9 cellular contexts compared by ENCODE assay signal in the genomic region with DNA sequence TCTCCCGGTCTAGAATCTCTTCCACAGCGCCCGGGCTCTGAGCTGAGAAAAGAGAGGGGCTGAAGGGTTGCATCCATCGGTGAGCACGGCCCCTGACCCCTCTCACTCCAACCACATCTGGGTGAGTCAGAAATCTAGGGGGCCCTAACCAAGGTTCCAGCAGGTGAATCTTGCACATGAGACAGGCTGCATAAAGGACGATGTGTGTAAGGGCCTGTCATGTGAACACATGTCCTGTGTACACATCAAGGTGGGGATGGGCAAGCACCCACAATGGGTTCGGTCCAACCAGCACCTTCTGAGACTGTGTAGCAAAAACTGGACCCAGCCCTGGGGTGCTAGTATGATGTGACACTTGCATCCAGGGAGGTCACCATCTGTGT. TPM values are rescaled to one million over a fixed set of nuclear protein-coding genes. Genes with fewer than 3 reads are reported as not detected.
DNase-seq lines count a peak whose midpoint lies in the region; ATAC-seq and TF ChIP-seq lines count a peak whose summit lies in the region.
"Had no signal": no experiment of that assay in that cellular context is flagged by ENCODE, and none has a peak within 500 bp of the region (broad histone marks: within the 10 kb centered on the region; RNA-seq: fewer than 3 reads in every experiment).

No MANE protein-coding gene starts in this region.

- POLR2A ChIA-PET in activated CD4-positive, alpha-beta T cell treated with anti-CD3 and anti-CD28 coated beads for 36 hours (lab: Charles Lee), result no interaction called here

- H3K9me3 Mint-ChIP-seq in activated CD4-positive, alpha-beta T cell treated with anti-CD3 and anti-CD28 coated beads for 36 hours (ENCODE audit: low read depth), result no peaks in the 10 kb centered on the region

- TF ChIP-seq CTCF in astrocyte of the cerebellum (IDR thresholded peaks at IDR 0.05; ENCODE audit: low read depth, low read length, missing control alignments) (no peak), right lobe of liver (IDR thresholded peaks at IDR 0.05) (no peak), tibial artery (IDR thresholded peaks at IDR 0.05) (no peak)

- H3K36me3 Mint-ChIP-seq in activated CD4-positive, alpha-beta T cell treated with anti-CD3 and anti-CD28 coated beads for 36 hours (ENCODE audit: low read depth), result peaks cover 66% of the 10 kb centered on the region

- H3K36me3 ChIP-seq in right lobe of liver (peaks cover 0 to 31% (median 4%) of the 10 kb centered on the region in 4 donors), tibial artery (peaks cover 27 to 66% (median 41%) of the 10 kb centered on the region in 3 donors)

- H3K27me3 ChIP-seq in right lobe of liver (no peaks in the 10 kb centered on the region), tibial artery (no peaks in the 10 kb centered on the region)

- H3K27ac ChIP-seq in right lobe of liver (no peak overlapping the region), tibial artery (peak overlapping the region; percentile 96 to 97)

- no peaks in the 10 kb centered on the region for H3K9me3 ChIP-seq in right lobe of liver
- H3K9me3 ChIP-seq in tibial artery, result no peaks in the 10 kb centered on the region

- peak overlapping the region; percentile 94 for H3K4me3 Mint-ChIP-seq in activated CD4-positive, alpha-beta T cell treated with anti-CD3 and anti-CD28 coated beads for 36 hours

- WGBS in right lobe of liver (ENCODE audit: insufficient coverage, low coverage, low lambda C conversion rate, missing lambda C conversion rate), result 48% methylated on average over 4 of the region's 7 CpGs

- CTCF ChIA-PET in activated CD4-positive, alpha-beta T cell treated with anti-CD3 and anti-CD28 coated beads for 36 hours (lab: Charles Lee), result interaction anchor here (0.7 to 2.4 kb wide), 5 partner anchors 38 to 243 kb away, joined by 3 to 10 read pairs (median 6); partner anchors contain the start of genes PTDSS2 and SIGIRR

- peak; percentile 6 for DNase-seq in activated CD4-positive, alpha-beta T cell treated with anti-CD3 and anti-CD28 coated beads for 36 hours
- DNase-seq in activated CD4-positive, alpha-beta T cell treated with anti-CD3 and anti-CD28 coated beads for 48 hours, result no peak
- DNase-seq in astrocyte of the cerebellum (ENCODE audit: low read depth), result no peak
- DNase-seq in right lobe of liver, result peak in 1 of 3 donors; percentile 45
- no peak for DNase-seq in tibial artery
- no peak for DNase-seq in occipital lobe (lab: John Stamatoyannopoulos, UW)
- DNase-seq in SIG-M5 treated with dmso at 0.1 percent for 504 hours (lab: John Stamatoyannopoulos, UW; ENCODE audit: unreplicated experiment), result no peak
- DNase-seq in SHP77 treated with DMSO at 0.1 percent for 48 hours (lab: John Stamatoyannopoulos, UW), result no peak
- DNase-seq: stimulated activated CD4-positive, alpha-beta T cell treated with anti-CD3 and anti-CD28 coated beads, Interleukin-4, amount 100 ng/mL, for 1 hour had no signal

- no peaks in the 10 kb centered on the region for H3K27me3 Mint-ChIP-seq in activated CD4-positive, alpha-beta T cell treated with anti-CD3 and anti-CD28 coated beads for 36 hours

- peaks cover 64% of the 10 kb centered on the region for H3K4me1 Mint-ChIP-seq in activated CD4-positive, alpha-beta T cell treated with anti-CD3 and anti-CD28 coated beads for 36 hours

- peaks cover 0 to 25% (median 13%) of the 10 kb centered on the region in 4 donors for H3K4me1 ChIP-seq in right lobe of liver
- peaks cover 12 to 55% (median 51%) of the 10 kb centered on the region in 4 donors for H3K4me1 ChIP-seq in tibial artery

- in situ Hi-C loops in astrocyte of the cerebellum (cut with HindIII; ENCODE audit: low sequenced_read_pairs), result no loop called here

- peak overlapping the region; percentile 99 for H3K27ac Mint-ChIP-seq in activated CD4-positive, alpha-beta T cell treated with anti-CD3 and anti-CD28 coated beads for 36 hours

- TF ChIP-seq POLR2A in right lobe of liver (IDR thresholded peaks at IDR 0.05), result no peak

- ATAC-seq in activated CD4-positive, alpha-beta T cell treated with anti-CD3 and anti-CD28 coated beads for 36 hours, result no peak
- no peak for ATAC-seq in right lobe of liver

- peak overlapping the region; percentile 94 for H3K4me3 ChIP-seq in astrocyte of the cerebellum (ENCODE audit: low read depth, low read length)
- peak overlapping the region; percentile 90 to 99 (median 95) for H3K4me3 ChIP-seq in right lobe of liver
- peak overlapping the region; percentile 93 to 97 for H3K4me3 ChIP-seq in tibial artery

- intact Hi-C loops in activated CD4-positive, alpha-beta T cell treated with anti-CD3 and anti-CD28 coated beads for 36 hours (cut with DNase I, micrococcal nuclease), result loop anchor here in 1 of 2 experiments (5.0 kb wide), 2 partner anchors 106 to 246 kb away; partner anchors contain the start of genes IFITM1 and PTDSS2
- intact Hi-C loops in right lobe of liver (cut with DNase I) (no loop called here), tibial artery (cut with DNase I; ENCODE audit: low total_unique reads) (loop anchor here (5.0 kb wide), 1 partner anchor 241 kb away; no protein-coding TSS in a partner anchor)

RNA-seq across cellular contexts. Expression of gene BET1L, which starts 1.2 kb away (rescaled TPM):
- 10 to 100 TPM; 45.5 to 49.4 TPM for total RNA-seq in activated CD4-positive, alpha-beta T cell treated with anti-CD3 and anti-CD28 coated beads for 36 hours
- total RNA-seq in right lobe of liver (10 to 100 TPM; 17.2 to 28.9 (median 24.8) TPM), occipital lobe (5.3 TPM)

RNA-seq across cellular contexts. Expression of gene RIC8A, which starts 1.5 kb away (rescaled TPM):
- 100 to 1,000 TPM; 104 to 124 TPM for total RNA-seq in activated CD4-positive, alpha-beta T cell treated with anti-CD3 and anti-CD28 coated beads for 36 hours
- total RNA-seq in right lobe of liver, result 10 to 100 TPM; 29.7 to 54.0 (median 32.4) TPM
- 91.7 TPM for total RNA-seq in occipital lobe

RNA-seq across cellular contexts. Expression of gene SCGB1C1, which starts 13.1 kb away (rescaled TPM):
- not detected for total RNA-seq in activated CD4-positive, alpha-beta T cell treated with anti-CD3 and anti-CD28 coated beads for 36 hours
- total RNA-seq in right lobe of liver (not detected), occipital lobe (not detected)

RNA-seq across cellular contexts. Expression of gene SIRT3, which starts 30.1 kb away (rescaled TPM):
- total RNA-seq in activated CD4-positive, alpha-beta T cell treated with anti-CD3 and anti-CD28 coated beads for 36 hours, result 10 to 100 TPM; 19.6 to 23.3 TPM
- 10 to 100 TPM in 5 of 6 experiments, 1 to 10 TPM in 1; 9.2 to 22.0 (median 15.5) TPM for total RNA-seq in right lobe of liver
- 11.1 TPM for total RNA-seq in occipital lobe

RNA-seq across cellular contexts. Expression of gene PSMD13, which starts 30.8 kb away (rescaled TPM):
- 100 to 1,000 TPM; 134 to 212 TPM for total RNA-seq in activated CD4-positive, alpha-beta T cell treated with anti-CD3 and anti-CD28 coated beads for 36 hours
- total RNA-seq in right lobe of liver, result 10 to 100 TPM; 46.1 to 71.5 (median 48.7) TPM
- total RNA-seq in occipital lobe, result 80.3 TPM

Comparison
In these comparisons a context has a peak if more than half of its experiments do, and no peak if none do; other contexts are left out.
1. H3K27ac ChIP-seq: peak in tibial artery (2 of 2); none in right lobe of liver (0 of 3).
2. Peak in every context shown above with its lines, with median percentiles within 50 percentile points of each other: H3K4me3 ChIP-seq.